20 cellular contexts compared by ENCODE assay signal in genomic region chr6:35432291-35432690, GRCh38. TPM values are rescaled to one million over a fixed set of nuclear protein-coding genes. Genes with fewer than 3 reads are reported as not detected.
A peak's percentile ranks its signal among the peaks of the same experiment; 100 is the strongest.
DNase-seq lines count a peak whose midpoint lies in the region; ATAC-seq, FAIRE-seq and TF ChIP-seq lines count a peak whose summit lies in the region.
"Had no signal": no experiment of that assay in that cellular context is flagged by ENCODE, and none has a peak within 500 bp of the region (broad histone marks: within the 10 kb centered on the region; RNA-seq: fewer than 3 reads in every experiment).

No MANE protein-coding gene starts in this region.

- ATAC-seq in mucosa of descending colon = peak; percentile 87

- intact Hi-C loops in colonic mucosa (cut with DNase I) (no loop called here), mucosa of descending colon (cut with DNase I, micrococcal nuclease) (no loop called here), head of caudate nucleus (cut with DNase I) (no loop called here), posterior cingulate gyrus (cut with DNase I) (no loop called here)

- peaks cover 0 to 24% (median 7%) of the 10 kb centered on the region in 4 donors for H3K9me3 ChIP-seq in Peyer's patch
- H3K9me3 ChIP-seq in colonic mucosa = no peaks in the 10 kb centered on the region
- peaks cover 13% of the 10 kb centered on the region for H3K9me3 ChIP-seq in mucosa of descending colon
- H3K9me3 ChIP-seq in small intestine (ENCODE audit: control insufficient read depth, low read depth) = no peaks in the 10 kb centered on the region
- H3K9me3 ChIP-seq: BE2C had no signal

- H3K27ac ChIP-seq in Peyer's patch (peak overlapping the region in 2 of 4 donors; percentile 9 to 44), colonic mucosa (peak overlapping the region; percentile 22), small intestine (ENCODE audit: low read depth in 1 of 2, low read length in 1 of 2) (no peak overlapping the region)

- no peak overlapping the region for H3K9ac ChIP-seq in colonic mucosa (ENCODE audit: low read depth in 2 of 2, low read length in 2 of 2)

- peaks cover 0 to 9% (median 0%) of the 10 kb centered on the region in 3 donors for H3K36me3 ChIP-seq in Peyer's patch
- H3K36me3 ChIP-seq in colonic mucosa = no peaks in the 10 kb centered on the region
- H3K36me3 ChIP-seq in mucosa of descending colon (ENCODE audit: low read depth) = no peaks in the 10 kb centered on the region
- no peaks in the 10 kb centered on the region for H3K36me3 ChIP-seq in small intestine (ENCODE audit: control insufficient read depth in 2 of 2, insufficient read depth in 2 of 2, low read length in 2 of 2)
- H3K36me3 ChIP-seq: BE2C had no signal

- H3K27me3 ChIP-seq in Peyer's patch = no peaks in the 10 kb centered on the region
- H3K27me3 ChIP-seq in colonic mucosa = no peaks in the 10 kb centered on the region
- H3K27me3 ChIP-seq in small intestine (ENCODE audit: control insufficient read depth in 2 of 2, insufficient read depth in 2 of 2, low read length in 2 of 2) = no peaks in the 10 kb centered on the region
- H3K27me3 ChIP-seq: BE2C had no signal

- TF ChIP-seq POLR2A in Peyer's patch (IDR thresholded peaks at IDR 0.05) = no peak

- H3K4me1 ChIP-seq in Peyer's patch (peaks cover 0 to 29% (median 5%) of the 10 kb centered on the region in 4 donors), colonic mucosa (peaks cover 5% of the 10 kb centered on the region), mucosa of descending colon (ENCODE audit: low read depth) (peaks cover 24% of the 10 kb centered on the region), small intestine (ENCODE audit: control insufficient read depth in 2 of 2, insufficient read depth in 1 of 2, low read depth in 1 of 2, low read length in 1 of 2) (peaks cover 0 to 8% of the 10 kb centered on the region in 2 donors)
- H3K4me1 ChIP-seq: BE2C had no signal

- peak in 2 of 3 donors; percentile 66 to 67 for DNase-seq in Peyer's patch
- DNase-seq in colonic mucosa = peak; percentile 80
- peak; percentile 75 to 78 (median 75) for DNase-seq in mucosa of descending colon
- peak; percentile 87 for DNase-seq in small intestine
- no peak for DNase-seq in D721Med (ENCODE audit: insufficient read length, low spot score)
- DNase-seq in head of caudate nucleus = no peak
- DNase-seq in posterior cingulate gyrus = no peak
- DNase-seq: ACHN; BE2C; C1 segment of cervical spinal cord; CD4-positive, CD25-positive, alpha-beta regulatory T cell; CD8-positive, alpha-beta memory T cell; COR-L47; DMS79 treated with DMSO at 0.1 percent for 48 hours; GF-D8; H9; KG1 had no signal

- 10 to 52% (median 32%) methylated on average over 4 of the region's 4 CpGs for WGBS in small intestine, 3 donors

- TF ChIP-seq CTCF in Peyer's patch (IDR thresholded peaks at IDR 0.05) = no peak
- no peak for TF ChIP-seq CTCF in colonic mucosa (IDR thresholded peaks at IDR 0.05)
- TF ChIP-seq CTCF in mucosa of descending colon (IDR thresholded peaks at IDR 0.05) = no peak
- TF ChIP-seq CTCF in D721Med (IDR thresholded peaks at IDR 0.05; ENCODE audit: insufficient read depth, missing control alignments) = no peak

- FAIRE-seq in small intestine (lab: Jason Lieb, UNC) (no peak), D721Med (lab: Jason Lieb, UNC) (no peak)
- FAIRE-seq: A204.1, H1, HTR-8/SVneo had no signal

- H3K4me3 ChIP-seq in Peyer's patch (no peak overlapping the region), colonic mucosa (no peak overlapping the region), mucosa of descending colon (no peak overlapping the region), small intestine (ENCODE audit: low read depth in 1 of 2, low read length in 2 of 2) (no peak overlapping the region)

RNA-seq across cellular contexts. Expression of gene FANCE, which starts 19.8 kb away (rescaled TPM):
- 1 to 10 TPM; 1.8 to 7.4 (median 4.2) TPM for total RNA-seq in Peyer's patch
- total RNA-seq in colonic mucosa = 10 to 100 TPM in 1 of 2 donors, 1 to 10 TPM in 1; 3.7 to 10.7 TPM
- 1 to 10 TPM; 4.1 to 5.0 (median 4.4) TPM for total RNA-seq in mucosa of descending colon
- 1 to 10 TPM; 1.6 to 4.6 (median 1.6) TPM for polyA plus RNA-seq in small intestine

RNA-seq across cellular contexts. Expression of gene RPL10A, which starts 35.9 kb away (rescaled TPM):
- total RNA-seq in Peyer's patch (1,000 to 10,000 TPM in 1 of 4 donors, 100 to 1,000 TPM in 3; 347 to 1,065 (median 530) TPM), colonic mucosa (1,000 to 10,000 TPM in 1 of 2 donors, 100 to 1,000 TPM in 1; 998 to 1,213 TPM), mucosa of descending colon (1,000 to 10,000 TPM in 1 of 3 donors, 100 to 1,000 TPM in 2; 849 to 1,069 (median 985) TPM)
- 1,000 to 10,000 TPM in 2 of 3 donors, 100 to 1,000 TPM in 1; 724 to 2,603 (median 1,707) TPM for polyA plus RNA-seq in small intestine

Comparison
In these comparisons a context has a peak if more than half of its experiments do, and no peak if none do; other contexts are left out.
1. DNase-seq: peak in Peyer's patch (2 of 3), colonic mucosa (single experiment), mucosa of descending colon (3 of 3) and small intestine (single experiment); none in D721Med (single experiment), head of caudate nucleus (0 of 42) and posterior cingulate gyrus (0 of 10).